Comparison of ENCODE assay signal across 1 cellular context in the genomic region with DNA sequence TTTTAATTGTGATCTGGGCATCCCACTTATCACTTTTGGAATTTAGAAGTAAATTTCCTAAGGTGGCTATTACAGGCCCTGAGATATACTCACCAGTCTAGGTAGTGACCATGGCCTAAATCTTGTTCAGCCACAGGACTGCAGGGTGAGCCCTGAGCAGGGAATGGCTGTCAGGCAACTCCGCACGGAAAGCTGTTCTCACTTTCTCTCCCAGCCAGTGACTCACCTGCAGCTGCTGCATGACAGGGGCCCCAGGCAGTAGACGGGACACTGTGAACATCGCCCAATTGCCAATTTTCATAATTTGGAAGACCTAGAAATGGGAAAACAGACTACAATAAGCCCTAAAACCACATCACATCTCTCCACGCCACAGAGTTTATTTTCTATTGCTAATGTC.
TF ChIP-seq lines count a peak whose summit lies in the region.

No MANE protein-coding gene starts in this region.

TF ChIP-seq in IMR-90, 13 proteins besides CTCF, POLR2A, EP300 and RAD21 (continued from another document):
- TF ChIP-seq, protein P1, sequence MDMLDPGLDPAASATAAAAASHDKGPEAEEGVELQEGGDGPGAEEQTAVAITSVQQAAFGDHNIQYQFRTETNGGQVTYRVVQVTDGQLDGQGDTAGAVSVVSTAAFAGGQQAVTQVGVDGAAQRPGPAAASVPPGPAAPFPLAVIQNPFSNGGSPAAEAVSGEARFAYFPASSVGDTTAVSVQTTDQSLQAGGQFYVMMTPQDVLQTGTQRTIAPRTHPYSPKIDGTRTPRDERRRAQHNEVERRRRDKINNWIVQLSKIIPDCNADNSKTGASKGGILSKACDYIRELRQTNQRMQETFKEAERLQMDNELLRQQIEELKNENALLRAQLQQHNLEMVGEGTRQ (IDR thresholded peaks at IDR 0.05; ENCODE audit: low read depth, low read length): no peak
